Comparison of ENCODE assay signal across 2 cellular contexts in the genomic region with DNA sequence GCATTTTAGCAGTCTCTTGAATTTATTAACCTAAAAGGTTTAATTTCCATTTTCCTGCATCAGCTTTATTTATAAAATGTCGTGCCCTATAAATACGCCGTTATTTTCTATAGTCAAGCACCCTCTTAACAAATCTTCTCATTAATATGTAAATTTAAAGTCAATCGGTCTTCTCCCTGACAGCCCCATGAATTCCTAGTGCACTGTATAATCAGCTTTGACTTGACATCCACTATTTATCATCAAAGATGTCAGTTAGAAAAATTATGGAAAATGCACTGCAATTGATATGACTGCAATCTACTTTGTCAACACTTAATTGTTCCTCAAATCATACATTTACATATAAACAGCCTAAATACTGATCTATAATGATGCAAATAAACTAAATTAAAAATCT.
TF ChIP-seq lines count a peak whose summit lies in the region.

No MANE protein-coding gene starts in this region.

TF ChIP-seq in GM23338, 12 proteins besides CTCF, POLR2A, EP300 and RAD21 (continued from another document):
- TF ChIP-seq, protein P1, sequence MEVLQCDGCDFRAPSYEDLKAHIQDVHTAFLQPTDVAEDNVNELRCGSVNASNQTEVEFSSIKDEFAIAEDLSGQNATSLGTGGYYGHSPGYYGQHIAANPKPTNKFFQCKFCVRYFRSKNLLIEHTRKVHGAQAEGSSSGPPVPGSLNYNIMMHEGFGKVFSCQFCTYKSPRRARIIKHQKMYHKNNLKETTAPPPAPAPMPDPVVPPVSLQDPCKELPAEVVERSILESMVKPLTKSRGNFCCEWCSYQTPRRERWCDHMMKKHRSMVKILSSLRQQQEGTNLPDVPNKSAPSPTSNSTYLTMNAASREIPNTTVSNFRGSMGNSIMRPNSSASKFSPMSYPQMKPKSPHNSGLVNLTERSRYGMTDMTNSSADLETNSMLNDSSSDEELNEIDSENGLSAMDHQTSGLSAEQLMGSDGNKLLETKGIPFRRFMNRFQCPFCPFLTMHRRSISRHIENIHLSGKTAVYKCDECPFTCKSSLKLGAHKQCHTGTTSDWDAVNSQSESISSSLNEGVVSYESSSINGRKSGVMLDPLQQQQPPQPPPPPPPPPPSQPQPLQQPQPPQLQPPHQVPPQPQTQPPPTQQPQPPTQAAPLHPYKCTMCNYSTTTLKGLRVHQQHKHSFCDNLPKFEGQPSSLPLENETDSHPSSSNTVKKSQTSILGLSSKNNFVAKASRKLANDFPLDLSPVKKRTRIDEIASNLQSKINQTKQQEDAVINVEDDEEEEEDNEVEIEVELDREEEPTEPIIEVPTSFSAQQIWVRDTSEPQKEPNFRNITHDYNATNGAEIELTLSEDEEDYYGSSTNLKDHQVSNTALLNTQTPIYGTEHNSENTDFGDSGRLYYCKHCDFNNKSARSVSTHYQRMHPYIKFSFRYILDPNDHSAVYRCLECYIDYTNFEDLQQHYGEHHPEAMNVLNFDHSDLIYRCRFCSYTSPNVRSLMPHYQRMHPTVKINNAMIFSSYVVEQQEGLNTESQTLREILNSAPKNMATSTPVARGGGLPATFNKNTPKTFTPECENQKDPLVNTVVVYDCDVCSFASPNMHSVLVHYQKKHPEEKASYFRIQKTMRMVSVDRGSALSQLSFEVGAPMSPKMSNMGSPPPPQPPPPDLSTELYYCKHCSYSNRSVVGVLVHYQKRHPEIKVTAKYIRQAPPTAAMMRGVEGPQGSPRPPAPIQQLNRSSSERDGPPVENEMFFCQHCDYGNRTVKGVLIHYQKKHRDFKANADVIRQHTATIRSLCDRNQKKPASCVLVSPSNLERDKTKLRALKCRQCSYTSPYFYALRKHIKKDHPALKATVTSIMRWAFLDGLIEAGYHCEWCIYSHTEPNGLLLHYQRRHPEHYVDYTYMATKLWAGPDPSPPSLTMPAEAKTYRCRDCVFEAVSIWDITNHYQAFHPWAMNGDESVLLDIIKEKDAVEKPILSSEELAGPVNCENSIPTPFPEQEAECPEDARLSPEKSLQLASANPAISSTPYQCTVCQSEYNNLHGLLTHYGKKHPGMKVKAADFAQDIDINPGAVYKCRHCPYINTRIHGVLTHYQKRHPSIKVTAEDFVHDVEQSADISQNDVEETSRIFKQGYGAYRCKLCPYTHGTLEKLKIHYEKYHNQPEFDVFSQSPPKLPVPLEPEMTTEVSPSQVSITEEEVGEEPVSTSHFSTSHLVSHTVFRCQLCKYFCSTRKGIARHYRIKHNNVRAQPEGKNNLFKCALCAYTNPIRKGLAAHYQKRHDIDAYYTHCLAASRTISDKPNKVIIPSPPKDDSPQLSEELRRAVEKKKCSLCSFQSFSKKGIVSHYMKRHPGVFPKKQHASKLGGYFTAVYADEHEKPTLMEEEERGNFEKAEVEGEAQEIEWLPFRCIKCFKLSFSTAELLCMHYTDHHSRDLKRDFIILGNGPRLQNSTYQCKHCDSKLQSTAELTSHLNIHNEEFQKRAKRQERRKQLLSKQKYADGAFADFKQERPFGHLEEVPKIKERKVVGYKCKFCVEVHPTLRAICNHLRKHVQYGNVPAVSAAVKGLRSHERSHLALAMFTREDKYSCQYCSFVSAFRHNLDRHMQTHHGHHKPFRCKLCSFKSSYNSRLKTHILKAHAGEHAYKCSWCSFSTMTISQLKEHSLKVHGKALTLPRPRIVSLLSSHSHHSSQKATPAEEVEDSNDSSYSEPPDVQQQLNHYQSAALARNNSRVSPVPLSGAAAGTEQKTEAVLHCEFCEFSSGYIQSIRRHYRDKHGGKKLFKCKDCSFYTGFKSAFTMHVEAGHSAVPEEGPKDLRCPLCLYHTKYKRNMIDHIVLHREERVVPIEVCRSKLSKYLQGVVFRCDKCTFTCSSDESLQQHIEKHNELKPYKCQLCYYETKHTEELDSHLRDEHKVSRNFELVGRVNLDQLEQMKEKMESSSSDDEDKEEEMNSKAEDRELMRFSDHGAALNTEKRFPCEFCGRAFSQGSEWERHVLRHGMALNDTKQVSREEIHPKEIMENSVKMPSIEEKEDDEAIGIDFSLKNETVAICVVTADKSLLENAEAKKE (CRISPR knock-in tag; IDR thresholded peaks at IDR 0.05): no peak
- TF ChIP-seq JUNB (IDR thresholded peaks at IDR 0.05; ENCODE audit: unreplicated experiment) (no peak), ZNF331 (CRISPR knock-in tag; IDR thresholded peaks at IDR 0.05; ENCODE audit: low read depth) (no peak), ZNF114 (CRISPR knock-in tag; IDR thresholded peaks at IDR 0.05) (no peak), CREB1 (CRISPR knock-in tag; IDR thresholded peaks at IDR 0.05; ENCODE audit: low read depth) (no peak), POLR2AphosphoS5 (IDR thresholded peaks at IDR 0.05; ENCODE audit: low read depth) (no peak), EZH2 (IDR thresholded peaks at IDR 0.05; ENCODE audit: low read depth, unreplicated experiment) (no peak)
- TF ChIP-seq, protein P2, sequence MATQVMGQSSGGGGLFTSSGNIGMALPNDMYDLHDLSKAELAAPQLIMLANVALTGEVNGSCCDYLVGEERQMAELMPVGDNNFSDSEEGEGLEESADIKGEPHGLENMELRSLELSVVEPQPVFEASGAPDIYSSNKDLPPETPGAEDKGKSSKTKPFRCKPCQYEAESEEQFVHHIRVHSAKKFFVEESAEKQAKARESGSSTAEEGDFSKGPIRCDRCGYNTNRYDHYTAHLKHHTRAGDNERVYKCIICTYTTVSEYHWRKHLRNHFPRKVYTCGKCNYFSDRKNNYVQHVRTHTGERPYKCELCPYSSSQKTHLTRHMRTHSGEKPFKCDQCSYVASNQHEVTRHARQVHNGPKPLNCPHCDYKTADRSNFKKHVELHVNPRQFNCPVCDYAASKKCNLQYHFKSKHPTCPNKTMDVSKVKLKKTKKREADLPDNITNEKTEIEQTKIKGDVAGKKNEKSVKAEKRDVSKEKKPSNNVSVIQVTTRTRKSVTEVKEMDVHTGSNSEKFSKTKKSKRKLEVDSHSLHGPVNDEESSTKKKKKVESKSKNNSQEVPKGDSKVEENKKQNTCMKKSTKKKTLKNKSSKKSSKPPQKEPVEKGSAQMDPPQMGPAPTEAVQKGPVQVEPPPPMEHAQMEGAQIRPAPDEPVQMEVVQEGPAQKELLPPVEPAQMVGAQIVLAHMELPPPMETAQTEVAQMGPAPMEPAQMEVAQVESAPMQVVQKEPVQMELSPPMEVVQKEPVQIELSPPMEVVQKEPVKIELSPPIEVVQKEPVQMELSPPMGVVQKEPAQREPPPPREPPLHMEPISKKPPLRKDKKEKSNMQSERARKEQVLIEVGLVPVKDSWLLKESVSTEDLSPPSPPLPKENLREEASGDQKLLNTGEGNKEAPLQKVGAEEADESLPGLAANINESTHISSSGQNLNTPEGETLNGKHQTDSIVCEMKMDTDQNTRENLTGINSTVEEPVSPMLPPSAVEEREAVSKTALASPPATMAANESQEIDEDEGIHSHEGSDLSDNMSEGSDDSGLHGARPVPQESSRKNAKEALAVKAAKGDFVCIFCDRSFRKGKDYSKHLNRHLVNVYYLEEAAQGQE (IDR thresholded peaks at IDR 0.05; ENCODE audit: unreplicated experiment): no peak

TF ChIP-seq in K562, 482 proteins besides CTCF, POLR2A, EP300 and RAD21 (continued from another document):
- TF ChIP-seq, protein P3, sequence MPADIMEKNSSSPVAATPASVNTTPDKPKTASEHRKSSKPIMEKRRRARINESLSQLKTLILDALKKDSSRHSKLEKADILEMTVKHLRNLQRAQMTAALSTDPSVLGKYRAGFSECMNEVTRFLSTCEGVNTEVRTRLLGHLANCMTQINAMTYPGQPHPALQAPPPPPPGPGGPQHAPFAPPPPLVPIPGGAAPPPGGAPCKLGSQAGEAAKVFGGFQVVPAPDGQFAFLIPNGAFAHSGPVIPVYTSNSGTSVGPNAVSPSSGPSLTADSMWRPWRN (IDR thresholded peaks at IDR 0.05; ENCODE audit: low read depth): no peak
- TF ChIP-seq ZNF175 (CRISPR knock-in tag; IDR thresholded peaks at IDR 0.05; ENCODE audit: low read depth) (no peak), CTBP1 (IDR thresholded peaks at IDR 0.05; ENCODE audit: borderline replicate concordance) (no peak)
